12 cellular contexts compared by ENCODE assay signal in genomic region chr5:72013741-72014703, GRCh38.
DNase-seq lines count a peak whose midpoint lies in the region; ATAC-seq, FAIRE-seq and TF ChIP-seq lines count a peak whose summit lies in the region.
"Had no signal": no experiment of that assay in that cellular context is flagged by ENCODE, and none has a peak within 500 bp of the region (broad histone marks: within the 10 kb centered on the region; RNA-seq: fewer than 3 reads in every experiment).

No MANE protein-coding gene starts in this region.

- H3K4me1 Mint-ChIP-seq in astrocyte (ENCODE audit: low read depth, unreplicated experiment), result peaks cover 4% of the 10 kb centered on the region
- H3K4me1 Mint-ChIP-seq: activated naive CD4-positive, alpha-beta T cell treated with anti-CD3 and anti-CD28 coated beads, Interleukin-2, amount 50 U/mL, for 24 hours had no signal

- peak overlapping the region; percentile 59 for H3K4me2 ChIP-seq in astrocyte (ENCODE audit: low read length)

- intact Hi-C loops in left cardiac atrium (cut with DNase I), result no loop called here

- no peaks in the 10 kb centered on the region for H3K79me2 ChIP-seq in astrocyte (ENCODE audit: insufficient read depth, low read length)

- H3K9me3 ChIP-seq in cardiac muscle cell (ENCODE audit: low read depth), result no peaks in the 10 kb centered on the region
- no peaks in the 10 kb centered on the region for H3K9me3 ChIP-seq in astrocyte (ENCODE audit: insufficient read depth, low read depth, low read length)

- H4K20me1 ChIP-seq in astrocyte (ENCODE audit: insufficient read depth, low read length), result no peaks in the 10 kb centered on the region

- H3K27ac ChIP-seq in cardiac muscle cell, result no peak overlapping the region
- H3K27ac ChIP-seq in astrocyte (ENCODE audit: low read depth, low read length), result peak overlapping the region; percentile 33

- TF ChIP-seq CTCF in cardiac muscle cell (IDR thresholded peaks at IDR 0.05; ENCODE audit: low read depth, low read length), result no peak
- TF ChIP-seq CTCF in astrocyte (IDR thresholded peaks at IDR 0.05; ENCODE audit: insufficient read depth, low read depth, low read length), result no peak

- H3K36me3 ChIP-seq in cardiac muscle cell (no peaks in the 10 kb centered on the region), astrocyte (ENCODE audit: insufficient read depth, low read length) (no peaks in the 10 kb centered on the region)

- no peak overlapping the region for H3K27ac Mint-ChIP-seq in astrocyte (ENCODE audit: unreplicated experiment)
- H3K27ac Mint-ChIP-seq: activated naive CD4-positive, alpha-beta T cell treated with anti-CD3 and anti-CD28 coated beads, Interleukin-2, amount 50 U/mL, for 24 hours; stimulated activated naive CD8-positive, alpha-beta T cell treated with anti-CD3 and anti-CD28 coated beads, Interleukin-15, Interleukin-2, amounts not matched to agents 100 ng/mL and 50 ng/mL, for 24 hours had no signal

- no peak overlapping the region for H3K4me3 Mint-ChIP-seq in astrocyte (ENCODE audit: unreplicated experiment)
- H3K4me3 Mint-ChIP-seq: activated naive CD4-positive, alpha-beta T cell treated with anti-CD3 and anti-CD28 coated beads, Interleukin-2, amount 50 U/mL, for 24 hours; stimulated activated naive CD8-positive, alpha-beta T cell treated with anti-CD3 and anti-CD28 coated beads, Interleukin-15, Interleukin-2, amounts not matched to agents 100 ng/mL and 50 ng/mL, for 24 hours had no signal

- peaks cover 7% of the 10 kb centered on the region for H3K27me3 Mint-ChIP-seq in astrocyte (ENCODE audit: low read depth, unreplicated experiment)

- H3K9me3 Mint-ChIP-seq in astrocyte (ENCODE audit: unreplicated experiment), result no peaks in the 10 kb centered on the region
- H3K9me3 Mint-ChIP-seq: activated naive CD4-positive, alpha-beta T cell treated with anti-CD3 and anti-CD28 coated beads, Interleukin-2, amount 50 U/mL, for 24 hours; stimulated activated naive CD8-positive, alpha-beta T cell treated with anti-CD3 and anti-CD28 coated beads, Interleukin-15, Interleukin-2, amounts not matched to agents 100 ng/mL and 50 ng/mL, for 24 hours had no signal

- DNase-seq in cardiac muscle cell (ENCODE audit: low read depth in 1 of 2, low spot score in 1 of 2), result peak; percentile 27 to 65
- no peak for DNase-seq in left cardiac atrium
- DNase-seq in astrocyte (ENCODE audit: low read depth), result peak; percentile 71
- DNase-seq in iPS-NIHi7 (ENCODE audit: extremely low spot score), result peak; percentile 12
- DNase-seq in NCI-H2171 (lab: John Stamatoyannopoulos, UW), result no peak
- DNase-seq in EL, result no peak
- DNase-seq in KG1 (lab: John Stamatoyannopoulos, UW), result no peak
- DNase-seq in activated CD4-positive, alpha-beta T cell treated with anti-CD3 and anti-CD28 coated beads for 4 hours, result no peak
- DNase-seq: activated CD4-positive, alpha-beta T cell treated with anti-CD3 and anti-CD28 coated beads for 1 hour; stimulated activated CD4-positive, alpha-beta T cell treated with anti-CD3 and anti-CD28 coated beads, Interleukin-15, amount 100 ng/mL, for 24 hours had no signal

- no peak for ATAC-seq in left cardiac atrium

- H3K9ac ChIP-seq in astrocyte (ENCODE audit: low read length), result peak overlapping the region; percentile 17

- H2AFZ ChIP-seq in astrocyte (ENCODE audit: low read depth, low read length), result peak overlapping the region; percentile 59

- no peak overlapping the region for H3K4me3 ChIP-seq in cardiac muscle cell
- peak overlapping the region; percentile 26 for H3K4me3 ChIP-seq in astrocyte (ENCODE audit: insufficient read depth, low read depth, low read length)

- no peak for FAIRE-seq in astrocyte (lab: Jason Lieb, UNC)

- H3K36me3 Mint-ChIP-seq in astrocyte (ENCODE audit: low read depth, unreplicated experiment), result no peaks in the 10 kb centered on the region
- H3K36me3 Mint-ChIP-seq: activated naive CD4-positive, alpha-beta T cell treated with anti-CD3 and anti-CD28 coated beads, Interleukin-2, amount 50 U/mL, for 24 hours had no signal

- H3K27me3 ChIP-seq in cardiac muscle cell (no peaks in the 10 kb centered on the region), astrocyte (ENCODE audit: insufficient read depth, low read length) (no peaks in the 10 kb centered on the region)

- H3K4me1 ChIP-seq in cardiac muscle cell (ENCODE audit: low read depth) (no peaks in the 10 kb centered on the region), astrocyte (ENCODE audit: insufficient read depth, low read length) (peaks cover 15% of the 10 kb centered on the region)

Comparison
In these comparisons a context has a peak if more than half of its experiments do, and no peak if none do; other contexts are left out.
1. DNase-seq: peak in cardiac muscle cell (2 of 2), astrocyte (single experiment) and iPS-NIHi7 (single experiment); none in left cardiac atrium (single experiment), NCI-H2171 (single experiment), EL (single experiment), KG1 (single experiment) and activated CD4-positive, alpha-beta T cell treated with anti-CD3 and anti-CD28 coated beads for 4 hours (0 of 2).